8 cellular contexts compared by ENCODE assay signal in the genomic region with DNA sequence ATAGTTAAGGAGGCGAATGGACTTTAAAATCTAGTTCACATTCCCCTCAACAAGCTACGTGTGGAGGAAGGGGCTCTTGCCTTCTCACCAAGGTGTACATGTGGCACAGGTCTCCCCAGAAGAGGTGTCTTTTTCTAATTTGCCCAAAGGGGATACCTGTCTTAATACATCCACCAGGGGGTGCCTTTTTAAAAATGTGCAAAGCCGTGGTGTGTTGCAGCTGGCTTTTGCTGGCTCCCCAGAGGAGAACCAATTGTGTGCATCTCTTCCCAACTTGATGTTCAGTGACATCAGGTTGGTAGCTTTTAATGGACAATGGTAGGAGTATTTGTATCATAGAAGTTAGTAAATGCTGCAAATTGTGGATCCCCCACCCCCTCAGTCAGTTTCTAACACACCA. TPM values are rescaled to one million over a fixed set of nuclear protein-coding genes. Genes with fewer than 3 reads are reported as not detected.
A peak's percentile ranks its signal among the peaks of the same experiment; 100 is the strongest.
DNase-seq lines count a peak whose midpoint lies in the region; ATAC-seq and TF ChIP-seq lines count a peak whose summit lies in the region.

No MANE protein-coding gene starts in this region.

- H3K36me3 Mint-ChIP-seq in chondrocyte (ENCODE audit: low read depth) = peaks cover 23% of the 10 kb centered on the region
- H3K36me3 Mint-ChIP-seq in neural progenitor cell = peaks cover 49% of the 10 kb centered on the region

- H3K4me1 ChIP-seq in neural progenitor cell = peaks cover 14% of the 10 kb centered on the region

- no peak overlapping the region for H2AFZ ChIP-seq in SU-DHL-6 (ENCODE audit: low read depth, low read length, severe bottlenecking)
- no peak overlapping the region for H2AFZ ChIP-seq in neural progenitor cell (replicated peaks)

- peaks cover 3% of the 10 kb centered on the region; the same call in 1 of the 2 replicates for H3K9me3 ChIP-seq in SU-DHL-6 (ENCODE audit: insufficient read depth, low read length)
- peaks cover 28% of the 10 kb centered on the region for H3K9me3 ChIP-seq in neural progenitor cell (ENCODE audit: low read depth)

- no peaks in the 10 kb centered on the region for H4K20me1 ChIP-seq in SU-DHL-6 (ENCODE audit: low read depth, low read length)
- no peaks in the 10 kb centered on the region for H4K20me1 ChIP-seq in neural progenitor cell (ENCODE audit: low read depth)

- no peaks in the 10 kb centered on the region for H3K79me2 ChIP-seq in SU-DHL-6 (ENCODE audit: insufficient read depth, low read length)
- no peaks in the 10 kb centered on the region for H3K79me2 ChIP-seq in neural progenitor cell (ENCODE audit: low read depth)

- H3K4me2 ChIP-seq in SU-DHL-6 (ENCODE audit: low read depth, low read length, poor library complexity, severe bottlenecking) (no peak overlapping the region), neural progenitor cell (no peak overlapping the region)

- H3K27me3 ChIP-seq in SU-DHL-6 (ENCODE audit: low read length) (no peaks in the 10 kb centered on the region), neural progenitor cell (no peaks in the 10 kb centered on the region)

- H3K27ac Mint-ChIP-seq in chondrocyte (ENCODE audit: unreplicated experiment) (peak overlapping the region; percentile 12), neural progenitor cell (no peak overlapping the region)

- no peaks in the 10 kb centered on the region for H3F3A ChIP-seq in SU-DHL-6 (ENCODE audit: insufficient read depth)
- no peaks in the 10 kb centered on the region for H3F3A ChIP-seq in neural progenitor cell (ENCODE audit: low read depth)

- no peak overlapping the region for H3K4me3 Mint-ChIP-seq in chondrocyte (ENCODE audit: unreplicated experiment)
- no peak overlapping the region for H3K4me3 Mint-ChIP-seq in neural progenitor cell

- ATAC-seq in HG02623 (IDR thresholded peaks at IDR 0.05; ENCODE audit: unreplicated experiment) = peak; percentile 48
- ATAC-seq in HG03196 (IDR thresholded peaks at IDR 0.05; ENCODE audit: unreplicated experiment) = no peak
- no peak for ATAC-seq in GM18520 (IDR thresholded peaks at IDR 0.05; ENCODE audit: unreplicated experiment)

- H3K36me3 ChIP-seq in SU-DHL-6 (ENCODE audit: low read length) = no peaks in the 10 kb centered on the region
- peaks cover 5% of the 10 kb centered on the region for H3K36me3 ChIP-seq in neural progenitor cell

- no peaks in the 10 kb centered on the region for H3K9me2 ChIP-seq in SU-DHL-6 (replicated peaks; ENCODE audit: insufficient read depth, low read length)

- H3K4me3 ChIP-seq in SU-DHL-6 (ENCODE audit: insufficient read depth, low read length, poor library complexity, severe bottlenecking) (no peak overlapping the region), neural progenitor cell (no peak overlapping the region)

- H3K9me3 Mint-ChIP-seq in chondrocyte (ENCODE audit: low read depth) (peaks cover 34% of the 10 kb centered on the region), neural progenitor cell (peaks cover 36% of the 10 kb centered on the region)

- H3K9ac ChIP-seq in SU-DHL-6 (ENCODE audit: low read length) = no peak overlapping the region
- no peak overlapping the region for H3K9ac ChIP-seq in neural progenitor cell

- peaks cover 4% of the 10 kb centered on the region for H3K4me1 Mint-ChIP-seq in chondrocyte (ENCODE audit: low read depth)
- H3K4me1 Mint-ChIP-seq in neural progenitor cell = no peaks in the 10 kb centered on the region

- DNase-seq in NCI-H82 (lab: John Stamatoyannopoulos, UW) (peak; percentile 68), NCI-H82 treated with DMSO at 0.1 percent for 48 hours (lab: John Stamatoyannopoulos, UW; ENCODE audit: unreplicated experiment) (no peak), chondrocyte (ENCODE audit: low spot score) (no peak), neural progenitor cell (ENCODE audit: low spot score) (peak; percentile 55)

- TF ChIP-seq CTCF in SU-DHL-6 (IDR thresholded peaks at IDR 0.05; ENCODE audit: insufficient read depth, low read length, poor library complexity, severe bottlenecking) (peak; percentile 20), chondrocyte (IDR thresholded peaks at IDR 0.05) (peak; percentile 65), neural progenitor cell (IDR thresholded peaks at IDR 0.05) (peak; percentile 51)

- H3K27me3 Mint-ChIP-seq in chondrocyte (ENCODE audit: low read depth) (no peaks in the 10 kb centered on the region), neural progenitor cell (ENCODE audit: insufficient read depth, low read depth) (no peaks in the 10 kb centered on the region)

- H3K27ac ChIP-seq in SU-DHL-6 (ENCODE audit: low read depth, low read length) (no peak overlapping the region), neural progenitor cell (no peak overlapping the region)

RNA-seq across cellular contexts. Expression of a gene that starts 33.8 kb away (rescaled TPM):
- total RNA-seq in chondrocyte (11.3 to 14.4 TPM (median 11.4 TPM) in 3 replicates), neural progenitor cell (ENCODE audit: low replicate concordance) (27.9 and 31.4 TPM in 2 replicates)

RNA-seq across cellular contexts. Expression of a gene that starts 50.5 kb away (rescaled TPM):
- total RNA-seq in chondrocyte (0.60 TPM in 1 of 3 replicates, not detected in the others), neural progenitor cell (ENCODE audit: low replicate concordance) (53.9 and 57.4 TPM in 2 replicates)

Comparison
In these comparisons a context has a peak if more than half of its experiments do, and no peak if none do; other contexts are left out.
1. DNase-seq: peak in NCI-H82 (single experiment) and neural progenitor cell (single experiment); none in NCI-H82 treated with DMSO at 0.1 percent for 48 hours (single experiment) and chondrocyte (single experiment).
2. RNA of a gene that starts 50.5 kb away (total RNA-seq): 53.9 to 57.4 TPM in neural progenitor cell; 0.60 TPM in chondrocyte; every median in the first group is over 10 times any median in the second.
3. Peak in every context shown above with its lines, with median percentiles within 50 percentile points of each other: CTCF ChIP-seq.